21 cellular contexts compared by ENCODE assay signal in genomic region chr1:159098596-159098995, GRCh38. TPM values are rescaled to one million over a fixed set of nuclear protein-coding genes. Genes with fewer than 3 reads are reported as not detected.
DNase-seq lines count a peak whose midpoint lies in the region; ATAC-seq lines count a peak whose summit lies in the region.
"Had no signal": no experiment of that assay in that cellular context is flagged by ENCODE, and none has a peak within 500 bp of the region (broad histone marks: within the 10 kb centered on the region; RNA-seq: fewer than 3 reads in every experiment).

No MANE protein-coding gene starts in this region.

- H3K4me1 Mint-ChIP-seq in activated T-cell treated with anti-CD3 and anti-CD28 coated beads, Interleukin-2, amount 50 U/mL, for 72 hours (ENCODE audit: low read depth) = no peaks in the 10 kb centered on the region
- H3K4me1 Mint-ChIP-seq: B cell had no signal

- no peaks in the 10 kb centered on the region for H3K9me3 Mint-ChIP-seq in activated T-cell treated with anti-CD3 and anti-CD28 coated beads, Interleukin-2, amount 50 U/mL, for 72 hours
- H3K9me3 Mint-ChIP-seq: CD4-positive, alpha-beta T cell; CD8-positive, alpha-beta T cell had no signal

- H3K27me3 Mint-ChIP-seq in activated T-cell treated with anti-CD3 and anti-CD28 coated beads, Interleukin-2, amount 50 U/mL, for 72 hours (ENCODE audit: low read depth) = peaks cover 72% of the 10 kb centered on the region
- H3K27me3 Mint-ChIP-seq: B cell had no signal

- no peak for ATAC-seq in activated T-cell treated with anti-CD3 and anti-CD28 coated beads, Interleukin-2, amount 50 U/mL, for 72 hours (replicated peaks in 1 of 2)
- ATAC-seq: A549; CD8-positive, alpha-beta T cell; GM12878 had no signal

- no peaks in the 10 kb centered on the region for H3K36me3 Mint-ChIP-seq in activated T-cell treated with anti-CD3 and anti-CD28 coated beads, Interleukin-2, amount 50 U/mL, for 72 hours (ENCODE audit: insufficient read depth in 2 of 2)
- H3K36me3 Mint-ChIP-seq: CD8-positive, alpha-beta T cell had no signal

- H3K4me3 Mint-ChIP-seq in activated T-cell treated with anti-CD3 and anti-CD28 coated beads, Interleukin-2, amount 50 U/mL, for 72 hours = no peak overlapping the region
- H3K4me3 Mint-ChIP-seq: B cell; CD4-positive, alpha-beta T cell; CD8-positive, alpha-beta T cell had no signal

- H3K27ac Mint-ChIP-seq in activated T-cell treated with anti-CD3 and anti-CD28 coated beads, Interleukin-2, amount 50 U/mL, for 72 hours = no peak overlapping the region
- H3K27ac Mint-ChIP-seq: B cell; CD4-positive, alpha-beta T cell; CD8-positive, alpha-beta T cell had no signal

- DNase-seq in DMS53 (lab: John Stamatoyannopoulos, UW) (peak; percentile 6), DMS53 treated with DMSO at 0.1 percent for 48 hours (lab: John Stamatoyannopoulos, UW; ENCODE audit: unreplicated experiment) (no peak), foreskin melanocyte (peak; percentile 65), pons (ENCODE audit: low spot score) (peak; percentile 10)
- DNase-seq in activated T-cell treated with anti-CD3 and anti-CD28 coated beads, Interleukin-2, amount 50 U/mL, for 72 hours = no peak
- no peak for DNase-seq in stimulated activated CD4-positive, alpha-beta T cell treated with anti-CD3 and anti-CD28 coated beads, Interleukin-4, amount 100 ng/mL, for 1 hour
- DNase-seq: AML-193; CD4-positive, alpha-beta T cell; CD8-positive, alpha-beta T cell; COR-L47; DMS 273 treated with DMSO at 0.1 percent for 48 hours; DMS153; DMS79; DND-41; EL; GDM1 had no signal

RNA-seq across cellular contexts. Expression of gene AIM2, which starts 22.0 kb away (rescaled TPM):
- 100 to 1,000 TPM in 1 of 2 donors, 10 to 100 TPM in 1; 37.6 to 103 TPM for total RNA-seq in activated T-cell treated with anti-CD3 and anti-CD28 coated beads, Interleukin-2, amount 50 U/mL, for 72 hours
- total RNA-seq: A172, G401 had no signal

Comparison
In these comparisons a context has a peak if more than half of its experiments do, and no peak if none do; other contexts are left out.
1. DNase-seq: peak in DMS53 (single experiment), foreskin melanocyte (single experiment) and pons (single experiment); none in DMS53 treated with DMSO at 0.1 percent for 48 hours (single experiment), activated T-cell treated with anti-CD3 and anti-CD28 coated beads, Interleukin-2, amount 50 U/mL, for 72 hours (0 of 2) and stimulated activated CD4-positive, alpha-beta T cell treated with anti-CD3 and anti-CD28 coated beads, Interleukin-4, amount 100 ng/mL, for 1 hour (single experiment).